18 cellular contexts compared by ENCODE assay signal in genomic region chr7:21353388-21353780, GRCh38.
DNase-seq lines count a peak whose midpoint lies in the region; ATAC-seq and TF ChIP-seq lines count a peak whose summit lies in the region.
"Had no signal": no experiment of that assay in that cellular context is flagged by ENCODE, and none has a peak within 500 bp of the region (broad histone marks: within the 10 kb centered on the region; RNA-seq: fewer than 3 reads in every experiment).

No MANE protein-coding gene starts in this region.

- H3K36me3 Mint-ChIP-seq in activated T-cell treated with anti-CD3 and anti-CD28 coated beads, Interleukin-2, amount 50 U/mL, for 72 hours (ENCODE audit: insufficient read depth in 2 of 2) = no peaks in the 10 kb centered on the region
- H3K36me3 Mint-ChIP-seq in activated naive CD8-positive, alpha-beta T cell treated with anti-CD3 and anti-CD28 coated beads, Interleukin-2, amount 50 U/mL, for 24 hours (ENCODE audit: low read depth) = no peaks in the 10 kb centered on the region
- no peaks in the 10 kb centered on the region for H3K36me3 Mint-ChIP-seq in stimulated activated effector memory CD8-positive, alpha-beta T cell treated with anti-CD3 and anti-CD28 coated beads, Interleukin-12 subunit alpha, Interleukin-12 subunit beta, amount 100 ng/mL, for 72 hours

- DNase-seq in activated T-cell treated with anti-CD3 and anti-CD28 coated beads, Interleukin-2, amount 50 U/mL, for 72 hours = no peak
- no peak for DNase-seq in activated T-cell treated with anti-CD3 and anti-CD28 coated beads, Interleukin-2, amount 50 U/mL, for 48 hours
- DNase-seq in NB4 (ENCODE audit: low read depth) (no peak), NCI-H1417 treated with DMSO at 0.1 percent for 48 hours (lab: John Stamatoyannopoulos, UW) (no peak), NCI-H1436 (lab: John Stamatoyannopoulos, UW) (no peak)
- DNase-seq in activated naive CD8-positive, alpha-beta T cell treated with anti-CD3 and anti-CD28 coated beads, Interleukin-2, amount 50 U/mL, for 24 hours = no peak
- DNase-seq in stimulated activated effector memory CD8-positive, alpha-beta T cell treated with anti-CD3 and anti-CD28 coated beads, Interleukin-12 subunit alpha, Interleukin-12 subunit beta, amount 100 ng/mL, for 72 hours (ENCODE audit: low spot score in 2 of 2) = peak in 1 of 2 donors; percentile 10
- DNase-seq: aorta; left ventricle myocardium inferior; NCI-H1694 treated with DMSO at 0.1 percent for 48 hours; NCI-H446; ovary; Right ventricle myocardium superior; sigmoid colon; stimulated activated CD4-positive, alpha-beta T cell treated with anti-CD3 and anti-CD28 coated beads, Interleukin-1b, Interleukin-23, amount 100 ng/mL, for 48 hours; substantia nigra had no signal

- peak overlapping the region; percentile 50 for H3K4me3 ChIP-seq in NB4 (ENCODE audit: low read depth, low read length)
- H3K4me3 ChIP-seq: left ventricle myocardium inferior, ovary, sigmoid colon, vagina had no signal

- H3K9me3 Mint-ChIP-seq in activated T-cell treated with anti-CD3 and anti-CD28 coated beads, Interleukin-2, amount 50 U/mL, for 72 hours = peaks cover 1 to 2% of the 10 kb centered on the region in 2 donors
- H3K9me3 Mint-ChIP-seq in activated naive CD8-positive, alpha-beta T cell treated with anti-CD3 and anti-CD28 coated beads, Interleukin-2, amount 50 U/mL, for 24 hours = no peaks in the 10 kb centered on the region
- H3K9me3 Mint-ChIP-seq in stimulated activated effector memory CD8-positive, alpha-beta T cell treated with anti-CD3 and anti-CD28 coated beads, Interleukin-12 subunit alpha, Interleukin-12 subunit beta, amount 100 ng/mL, for 72 hours = no peaks in the 10 kb centered on the region

- TF ChIP-seq CTCF in NB4 (IDR thresholded peaks at IDR 0.05; ENCODE audit: low read depth, low read length) = no peak

- ATAC-seq in activated T-cell treated with anti-CD3 and anti-CD28 coated beads, Interleukin-2, amount 50 U/mL, for 72 hours (replicated peaks in 1 of 2) = no peak
- ATAC-seq in activated naive CD8-positive, alpha-beta T cell treated with anti-CD3 and anti-CD28 coated beads, Interleukin-2, amount 50 U/mL, for 24 hours = no peak
- ATAC-seq in stimulated activated effector memory CD8-positive, alpha-beta T cell treated with anti-CD3 and anti-CD28 coated beads, Interleukin-12 subunit alpha, Interleukin-12 subunit beta, amount 100 ng/mL, for 72 hours = no peak
- no peak for ATAC-seq in GM21576 (IDR thresholded peaks at IDR 0.05; ENCODE audit: unreplicated experiment)

- peak overlapping the region; percentile 63 for H3K27ac Mint-ChIP-seq in activated T-cell treated with anti-CD3 and anti-CD28 coated beads, Interleukin-2, amount 50 U/mL, for 72 hours
- peak overlapping the region; percentile 86 for H3K27ac Mint-ChIP-seq in activated naive CD8-positive, alpha-beta T cell treated with anti-CD3 and anti-CD28 coated beads, Interleukin-2, amount 50 U/mL, for 24 hours
- H3K27ac Mint-ChIP-seq in stimulated activated effector memory CD8-positive, alpha-beta T cell treated with anti-CD3 and anti-CD28 coated beads, Interleukin-12 subunit alpha, Interleukin-12 subunit beta, amount 100 ng/mL, for 72 hours = peak overlapping the region; percentile 82

- H3K4me3 Mint-ChIP-seq in activated T-cell treated with anti-CD3 and anti-CD28 coated beads, Interleukin-2, amount 50 U/mL, for 72 hours = peak overlapping the region; percentile 60 to 61
- peak overlapping the region; percentile 54 for H3K4me3 Mint-ChIP-seq in activated naive CD8-positive, alpha-beta T cell treated with anti-CD3 and anti-CD28 coated beads, Interleukin-2, amount 50 U/mL, for 24 hours
- H3K4me3 Mint-ChIP-seq in stimulated activated effector memory CD8-positive, alpha-beta T cell treated with anti-CD3 and anti-CD28 coated beads, Interleukin-12 subunit alpha, Interleukin-12 subunit beta, amount 100 ng/mL, for 72 hours = peak overlapping the region; percentile 52

- no peaks in the 10 kb centered on the region for H3K27me3 Mint-ChIP-seq in activated T-cell treated with anti-CD3 and anti-CD28 coated beads, Interleukin-2, amount 50 U/mL, for 72 hours (ENCODE audit: low read depth)
- H3K27me3 Mint-ChIP-seq in activated naive CD8-positive, alpha-beta T cell treated with anti-CD3 and anti-CD28 coated beads, Interleukin-2, amount 50 U/mL, for 24 hours = peaks cover 2% of the 10 kb centered on the region

- TF ChIP-seq POLR2A in NB4 (IDR thresholded peaks at IDR 0.05; ENCODE audit: extremely low read depth, insufficient read length) = no peak

- peaks cover 62% of the 10 kb centered on the region for H3K4me1 Mint-ChIP-seq in activated T-cell treated with anti-CD3 and anti-CD28 coated beads, Interleukin-2, amount 50 U/mL, for 72 hours (ENCODE audit: low read depth)
- peaks cover 54% of the 10 kb centered on the region for H3K4me1 Mint-ChIP-seq in activated naive CD8-positive, alpha-beta T cell treated with anti-CD3 and anti-CD28 coated beads, Interleukin-2, amount 50 U/mL, for 24 hours
- peaks cover 50% of the 10 kb centered on the region for H3K4me1 Mint-ChIP-seq in stimulated activated effector memory CD8-positive, alpha-beta T cell treated with anti-CD3 and anti-CD28 coated beads, Interleukin-12 subunit alpha, Interleukin-12 subunit beta, amount 100 ng/mL, for 72 hours
